In the genomic region with DNA sequence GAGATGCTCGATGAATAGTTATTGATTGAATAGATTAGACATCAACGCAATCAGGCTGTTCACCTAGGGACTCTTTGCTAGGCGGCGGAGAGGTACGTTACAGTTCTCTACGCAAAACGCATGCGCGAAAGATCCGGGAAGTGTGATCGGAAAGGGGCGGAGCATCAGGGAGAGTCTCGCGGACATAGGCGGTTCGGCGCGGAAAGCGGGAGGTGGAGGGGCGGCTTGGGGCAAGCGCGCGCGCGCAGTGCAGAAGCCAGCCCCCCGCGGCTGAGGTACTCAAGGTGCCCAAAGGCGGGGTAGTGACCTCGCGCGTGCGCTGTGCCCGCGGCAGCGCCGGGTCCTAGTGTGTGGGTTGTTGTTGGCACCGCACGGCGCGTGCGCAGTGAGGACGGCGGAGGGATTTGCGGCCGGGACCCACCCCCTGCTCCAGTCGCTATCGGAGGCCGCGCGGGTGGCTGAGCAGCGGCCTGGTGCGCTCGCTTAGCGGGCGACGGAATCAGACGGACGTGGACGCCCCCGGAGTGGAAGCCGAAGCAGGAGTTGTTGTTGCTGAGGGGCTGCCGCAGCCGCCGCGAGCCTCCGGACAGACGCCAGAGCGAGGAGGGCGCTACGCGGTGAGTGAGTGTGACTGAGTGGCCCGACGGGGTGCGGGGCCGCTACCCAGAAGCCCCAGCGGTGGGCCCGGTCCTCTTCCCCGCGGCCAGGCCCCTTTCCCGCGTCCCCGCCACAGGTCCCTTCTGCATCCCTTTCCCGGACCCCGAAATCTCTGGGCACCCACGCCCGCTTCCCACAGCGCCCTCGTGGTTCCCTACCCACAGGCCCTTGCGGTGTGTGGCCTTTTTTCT, we compare ENCODE assay signal across 1 cellular context.
A peak's percentile ranks its signal among the peaks of the same experiment; 100 is the strongest.
TF ChIP-seq lines count a peak whose summit lies in the region.

A gene with protein sequence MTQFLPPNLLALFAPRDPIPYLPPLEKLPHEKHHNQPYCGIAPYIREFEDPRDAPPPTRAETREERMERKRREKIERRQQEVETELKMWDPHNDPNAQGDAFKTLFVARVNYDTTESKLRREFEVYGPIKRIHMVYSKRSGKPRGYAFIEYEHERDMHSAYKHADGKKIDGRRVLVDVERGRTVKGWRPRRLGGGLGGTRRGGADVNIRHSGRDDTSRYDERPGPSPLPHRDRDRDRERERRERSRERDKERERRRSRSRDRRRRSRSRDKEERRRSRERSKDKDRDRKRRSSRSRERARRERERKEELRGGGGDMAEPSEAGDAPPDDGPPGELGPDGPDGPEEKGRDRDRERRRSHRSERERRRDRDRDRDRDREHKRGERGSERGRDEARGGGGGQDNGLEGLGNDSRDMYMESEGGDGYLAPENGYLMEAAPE (plus strand): TSS at position 432 of the 848 bp plus-strand sequence. CDS start 964 bp downstream, outside the sequence.

TF ChIP-seq in A549, 52 proteins besides CTCF, POLR2A, EP300 and RAD21 (continued from another document):
- TF ChIP-seq, protein P1, sequence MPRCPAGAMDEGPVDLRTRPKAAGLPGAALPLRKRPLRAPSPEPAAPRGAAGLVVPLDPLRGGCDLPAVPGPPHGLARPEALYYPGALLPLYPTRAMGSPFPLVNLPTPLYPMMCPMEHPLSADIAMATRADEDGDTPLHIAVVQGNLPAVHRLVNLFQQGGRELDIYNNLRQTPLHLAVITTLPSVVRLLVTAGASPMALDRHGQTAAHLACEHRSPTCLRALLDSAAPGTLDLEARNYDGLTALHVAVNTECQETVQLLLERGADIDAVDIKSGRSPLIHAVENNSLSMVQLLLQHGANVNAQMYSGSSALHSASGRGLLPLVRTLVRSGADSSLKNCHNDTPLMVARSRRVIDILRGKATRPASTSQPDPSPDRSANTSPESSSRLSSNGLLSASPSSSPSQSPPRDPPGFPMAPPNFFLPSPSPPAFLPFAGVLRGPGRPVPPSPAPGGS (IDR thresholded peaks at IDR 0.05) = peak; percentile 97
- TF ChIP-seq RARB (CRISPR knock-in tag; IDR thresholded peaks at IDR 0.05) (no peak), MAZ (IDR thresholded peaks at IDR 0.05; ENCODE audit: borderline replicate concordance, low read depth, low read length) (no peak), SMC3 (IDR thresholded peaks at IDR 0.05) (no peak), CBX8 (IDR thresholded peaks at IDR 0.05) (no peak), CEBPB (IDR thresholded peaks at IDR 0.05) (peak in 1 of 2 experiments; percentile 25; a peak in 1 of 4 replicates), ZNF302 (CRISPR knock-in tag; IDR thresholded peaks at IDR 0.05) (no peak), MYC (IDR thresholded peaks at IDR 0.05; ENCODE audit: borderline replicate concordance, low read length) (peak; percentile 57; the same call in 1 of the 2 replicates), NFE2L2 (conservative IDR thresholded peaks at IDR 0.05; ENCODE audit: low read length) (no peak), HDAC2 (IDR thresholded peaks at IDR 0.05) (no peak), NPAS2 (CRISPR knock-in tag; IDR thresholded peaks at IDR 0.05; ENCODE audit: borderline replicate concordance) (no peak), JUNB (IDR thresholded peaks at IDR 0.05) (no peak), TFCP2L1 (CRISPR knock-in tag; IDR thresholded peaks at IDR 0.05) (no peak), HOXB13 (CRISPR knock-in tag; IDR thresholded peaks at IDR 0.05; ENCODE audit: low read depth) (no peak), BHLHE40 (IDR thresholded peaks at IDR 0.05; ENCODE audit: low read depth, low read length) (no peak), ZSCAN20 (CRISPR knock-in tag; IDR thresholded peaks at IDR 0.05) (no peak), ZC3H11A (IDR thresholded peaks at IDR 0.05) (no peak), EHMT2 (IDR thresholded peaks at IDR 0.05; ENCODE audit: low read depth) (no peak), HOXA7 (CRISPR knock-in tag; IDR thresholded peaks at IDR 0.05) (peak; percentile 44; the same call in 1 of the 2 replicates)
- TF ChIP-seq, protein P2, sequence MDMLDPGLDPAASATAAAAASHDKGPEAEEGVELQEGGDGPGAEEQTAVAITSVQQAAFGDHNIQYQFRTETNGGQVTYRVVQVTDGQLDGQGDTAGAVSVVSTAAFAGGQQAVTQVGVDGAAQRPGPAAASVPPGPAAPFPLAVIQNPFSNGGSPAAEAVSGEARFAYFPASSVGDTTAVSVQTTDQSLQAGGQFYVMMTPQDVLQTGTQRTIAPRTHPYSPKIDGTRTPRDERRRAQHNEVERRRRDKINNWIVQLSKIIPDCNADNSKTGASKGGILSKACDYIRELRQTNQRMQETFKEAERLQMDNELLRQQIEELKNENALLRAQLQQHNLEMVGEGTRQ (IDR thresholded peaks at IDR 0.05) = no peak; the same call in 1 of the 2 replicates
- TF ChIP-seq, protein P3, sequence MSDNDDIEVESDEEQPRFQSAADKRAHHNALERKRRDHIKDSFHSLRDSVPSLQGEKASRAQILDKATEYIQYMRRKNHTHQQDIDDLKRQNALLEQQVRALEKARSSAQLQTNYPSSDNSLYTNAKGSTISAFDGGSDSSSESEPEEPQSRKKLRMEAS (IDR thresholded peaks at IDR 0.05) = peak; percentile 96
- TF ChIP-seq, protein P4, sequence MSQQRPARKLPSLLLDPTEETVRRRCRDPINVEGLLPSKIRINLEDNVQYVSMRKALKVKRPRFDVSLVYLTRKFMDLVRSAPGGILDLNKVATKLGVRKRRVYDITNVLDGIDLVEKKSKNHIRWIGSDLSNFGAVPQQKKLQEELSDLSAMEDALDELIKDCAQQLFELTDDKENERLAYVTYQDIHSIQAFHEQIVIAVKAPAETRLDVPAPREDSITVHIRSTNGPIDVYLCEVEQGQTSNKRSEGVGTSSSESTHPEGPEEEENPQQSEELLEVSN (IDR thresholded peaks at IDR 0.05; ENCODE audit: borderline replicate concordance, low read depth) = peak; percentile 77
- TF ChIP-seq, protein P5, sequence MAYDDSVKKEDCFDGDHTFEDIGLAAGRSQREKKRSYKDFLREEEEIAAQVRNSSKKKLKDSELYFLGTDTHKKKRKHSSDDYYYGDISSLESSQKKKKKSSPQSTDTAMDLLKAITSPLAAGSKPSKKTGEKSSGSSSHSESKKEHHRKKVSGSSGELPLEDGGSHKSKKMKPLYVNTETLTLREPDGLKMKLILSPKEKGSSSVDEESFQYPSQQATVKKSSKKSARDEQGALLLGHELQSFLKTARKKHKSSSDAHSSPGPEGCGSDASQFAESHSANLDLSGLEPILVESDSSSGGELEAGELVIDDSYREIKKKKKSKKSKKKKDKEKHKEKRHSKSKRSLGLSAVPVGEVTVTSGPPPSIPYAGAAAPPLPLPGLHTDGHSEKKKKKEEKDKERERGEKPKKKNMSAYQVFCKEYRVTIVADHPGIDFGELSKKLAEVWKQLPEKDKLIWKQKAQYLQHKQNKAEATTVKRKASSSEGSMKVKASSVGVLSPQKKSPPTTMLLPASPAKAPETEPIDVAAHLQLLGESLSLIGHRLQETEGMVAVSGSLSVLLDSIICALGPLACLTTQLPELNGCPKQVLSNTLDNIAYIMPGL (CRISPR knock-in tag; IDR thresholded peaks at IDR 0.05; ENCODE audit: borderline replicate concordance) = peak; percentile 95
- TF ChIP-seq, protein P6, sequence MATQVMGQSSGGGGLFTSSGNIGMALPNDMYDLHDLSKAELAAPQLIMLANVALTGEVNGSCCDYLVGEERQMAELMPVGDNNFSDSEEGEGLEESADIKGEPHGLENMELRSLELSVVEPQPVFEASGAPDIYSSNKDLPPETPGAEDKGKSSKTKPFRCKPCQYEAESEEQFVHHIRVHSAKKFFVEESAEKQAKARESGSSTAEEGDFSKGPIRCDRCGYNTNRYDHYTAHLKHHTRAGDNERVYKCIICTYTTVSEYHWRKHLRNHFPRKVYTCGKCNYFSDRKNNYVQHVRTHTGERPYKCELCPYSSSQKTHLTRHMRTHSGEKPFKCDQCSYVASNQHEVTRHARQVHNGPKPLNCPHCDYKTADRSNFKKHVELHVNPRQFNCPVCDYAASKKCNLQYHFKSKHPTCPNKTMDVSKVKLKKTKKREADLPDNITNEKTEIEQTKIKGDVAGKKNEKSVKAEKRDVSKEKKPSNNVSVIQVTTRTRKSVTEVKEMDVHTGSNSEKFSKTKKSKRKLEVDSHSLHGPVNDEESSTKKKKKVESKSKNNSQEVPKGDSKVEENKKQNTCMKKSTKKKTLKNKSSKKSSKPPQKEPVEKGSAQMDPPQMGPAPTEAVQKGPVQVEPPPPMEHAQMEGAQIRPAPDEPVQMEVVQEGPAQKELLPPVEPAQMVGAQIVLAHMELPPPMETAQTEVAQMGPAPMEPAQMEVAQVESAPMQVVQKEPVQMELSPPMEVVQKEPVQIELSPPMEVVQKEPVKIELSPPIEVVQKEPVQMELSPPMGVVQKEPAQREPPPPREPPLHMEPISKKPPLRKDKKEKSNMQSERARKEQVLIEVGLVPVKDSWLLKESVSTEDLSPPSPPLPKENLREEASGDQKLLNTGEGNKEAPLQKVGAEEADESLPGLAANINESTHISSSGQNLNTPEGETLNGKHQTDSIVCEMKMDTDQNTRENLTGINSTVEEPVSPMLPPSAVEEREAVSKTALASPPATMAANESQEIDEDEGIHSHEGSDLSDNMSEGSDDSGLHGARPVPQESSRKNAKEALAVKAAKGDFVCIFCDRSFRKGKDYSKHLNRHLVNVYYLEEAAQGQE (IDR thresholded peaks at IDR 0.05) = peak; percentile 86
TF ChIP-seq in A549: peak in this region for 16.
